In the genomic region with DNA sequence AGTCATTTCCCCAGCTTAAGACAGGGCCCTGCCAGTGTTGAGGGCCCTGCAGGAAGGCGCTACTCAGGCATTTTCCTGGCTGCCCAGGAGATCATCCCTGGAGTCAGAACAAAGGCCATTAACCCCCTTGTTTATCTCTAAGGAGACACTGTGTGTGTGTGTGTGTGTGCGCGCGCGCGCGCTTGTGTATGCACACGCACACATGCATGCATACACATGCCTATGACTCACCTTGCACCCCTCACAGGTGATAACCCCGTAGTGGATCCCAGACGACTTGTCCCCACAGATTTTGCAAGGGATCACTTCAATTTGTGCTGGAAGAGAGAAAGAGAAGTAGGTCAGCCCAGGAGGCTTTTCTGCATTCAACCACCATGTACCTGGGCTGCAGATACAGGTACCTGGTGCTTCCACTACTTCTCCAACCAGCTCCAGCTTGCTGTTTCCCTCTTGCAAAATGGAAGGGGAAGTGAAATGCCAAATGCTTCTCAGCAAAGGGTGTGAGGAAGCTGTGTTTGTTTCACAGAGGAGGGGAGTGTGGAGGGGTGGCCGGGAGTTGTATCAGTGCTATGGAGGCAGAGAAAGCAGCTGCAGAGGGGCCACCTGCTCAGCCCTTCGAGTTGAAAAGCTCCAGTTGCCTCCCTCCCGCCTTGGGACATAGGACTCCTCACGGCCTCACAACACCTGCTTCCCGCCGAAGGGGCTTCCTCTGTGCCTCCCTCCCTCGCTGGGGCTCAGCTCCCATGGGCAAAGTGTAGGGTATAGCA, we compare ENCODE assay signal across 1 cellular context.
TF ChIP-seq lines count a peak whose summit lies in the region.

No MANE protein-coding gene starts in this region.

TF ChIP-seq in K562, 482 proteins besides CTCF, POLR2A, EP300 and RAD21:
- TF ChIP-seq E2F6 (IDR thresholded peaks at IDR 0.05; ENCODE audit: borderline replicate concordance in 1 of 2, extremely low read depth in 1 of 2, insufficient read depth in 1 of 2, insufficient read length in 1 of 2, low read depth in 1 of 2, low read length in 1 of 2, poor library complexity in 1 of 2, severe bottlenecking in 1 of 2) (peak in 1 of 2 experiments; percentile 24), SPI1 (IDR thresholded peaks at IDR 0.05; ENCODE audit: borderline replicate concordance, low read depth, low read length) (peak; percentile 26; the same call in 1 of the 2 replicates), SIX5 (IDR thresholded peaks at IDR 0.05; ENCODE audit: borderline replicate concordance in 1 of 2, insufficient read depth in 1 of 2, low read depth in 1 of 2, low read length in 2 of 2) (no peak), TCF15 (CRISPR knock-in tag; IDR thresholded peaks at IDR 0.05) (no peak), NRF1 (conservative IDR thresholded peaks at IDR 0.05 in 1 of 2, IDR thresholded peaks at IDR 0.05 in 1 of 2) (peak in 1 of 2 experiments; percentile 34; a peak in 1 of 4 replicates), BCL6 (CRISPR knock-in tag; IDR thresholded peaks at IDR 0.05) (no peak), TAF7 (tag; IDR thresholded peaks at IDR 0.05) (no peak)
